Comparison of ENCODE assay signal across 1 cellular context in the genomic region with DNA sequence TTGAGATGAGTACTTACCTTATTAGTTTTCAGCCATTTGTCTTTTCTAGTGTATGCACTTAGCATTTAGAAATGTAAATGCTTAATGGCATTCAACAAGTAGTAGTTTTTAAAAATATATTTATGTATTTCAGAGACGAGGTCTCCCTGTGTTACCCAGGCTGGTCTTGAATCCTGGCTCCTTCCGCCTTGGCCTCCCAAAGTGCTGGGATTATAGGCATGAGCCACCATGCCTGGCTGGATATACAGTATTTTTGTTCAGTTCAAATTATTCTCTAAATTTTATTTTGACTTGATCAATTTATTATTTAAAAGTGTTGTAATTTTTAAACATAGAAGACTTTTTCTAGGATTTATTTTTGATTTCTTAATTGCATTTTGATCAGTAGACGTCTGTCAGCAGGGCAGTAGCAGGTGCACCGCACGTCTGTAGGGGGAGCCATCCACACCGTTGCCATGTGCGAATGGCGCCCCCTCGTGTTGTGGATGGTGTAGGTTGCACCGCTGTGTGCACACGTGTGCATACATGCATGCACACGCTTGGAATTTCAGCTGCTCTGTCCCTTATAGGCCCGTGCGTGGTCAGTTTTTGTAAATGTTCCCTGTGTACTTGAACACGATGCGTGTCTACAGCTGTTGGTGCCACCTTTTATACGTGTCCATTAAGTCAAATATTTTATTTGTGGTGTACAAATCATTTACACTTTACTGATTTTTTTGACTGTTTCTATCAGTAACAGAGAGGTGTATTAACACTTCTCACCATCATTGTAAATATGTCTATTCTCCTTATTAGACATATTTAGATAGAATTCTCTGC.
TF ChIP-seq lines count a peak whose summit lies in the region.

No MANE protein-coding gene starts in this region.

TF ChIP-seq in HepG2, 621 proteins besides CTCF, POLR2A, EP300 and RAD21 (continued from another document and continues in another):
- TF ChIP-seq, protein P1, sequence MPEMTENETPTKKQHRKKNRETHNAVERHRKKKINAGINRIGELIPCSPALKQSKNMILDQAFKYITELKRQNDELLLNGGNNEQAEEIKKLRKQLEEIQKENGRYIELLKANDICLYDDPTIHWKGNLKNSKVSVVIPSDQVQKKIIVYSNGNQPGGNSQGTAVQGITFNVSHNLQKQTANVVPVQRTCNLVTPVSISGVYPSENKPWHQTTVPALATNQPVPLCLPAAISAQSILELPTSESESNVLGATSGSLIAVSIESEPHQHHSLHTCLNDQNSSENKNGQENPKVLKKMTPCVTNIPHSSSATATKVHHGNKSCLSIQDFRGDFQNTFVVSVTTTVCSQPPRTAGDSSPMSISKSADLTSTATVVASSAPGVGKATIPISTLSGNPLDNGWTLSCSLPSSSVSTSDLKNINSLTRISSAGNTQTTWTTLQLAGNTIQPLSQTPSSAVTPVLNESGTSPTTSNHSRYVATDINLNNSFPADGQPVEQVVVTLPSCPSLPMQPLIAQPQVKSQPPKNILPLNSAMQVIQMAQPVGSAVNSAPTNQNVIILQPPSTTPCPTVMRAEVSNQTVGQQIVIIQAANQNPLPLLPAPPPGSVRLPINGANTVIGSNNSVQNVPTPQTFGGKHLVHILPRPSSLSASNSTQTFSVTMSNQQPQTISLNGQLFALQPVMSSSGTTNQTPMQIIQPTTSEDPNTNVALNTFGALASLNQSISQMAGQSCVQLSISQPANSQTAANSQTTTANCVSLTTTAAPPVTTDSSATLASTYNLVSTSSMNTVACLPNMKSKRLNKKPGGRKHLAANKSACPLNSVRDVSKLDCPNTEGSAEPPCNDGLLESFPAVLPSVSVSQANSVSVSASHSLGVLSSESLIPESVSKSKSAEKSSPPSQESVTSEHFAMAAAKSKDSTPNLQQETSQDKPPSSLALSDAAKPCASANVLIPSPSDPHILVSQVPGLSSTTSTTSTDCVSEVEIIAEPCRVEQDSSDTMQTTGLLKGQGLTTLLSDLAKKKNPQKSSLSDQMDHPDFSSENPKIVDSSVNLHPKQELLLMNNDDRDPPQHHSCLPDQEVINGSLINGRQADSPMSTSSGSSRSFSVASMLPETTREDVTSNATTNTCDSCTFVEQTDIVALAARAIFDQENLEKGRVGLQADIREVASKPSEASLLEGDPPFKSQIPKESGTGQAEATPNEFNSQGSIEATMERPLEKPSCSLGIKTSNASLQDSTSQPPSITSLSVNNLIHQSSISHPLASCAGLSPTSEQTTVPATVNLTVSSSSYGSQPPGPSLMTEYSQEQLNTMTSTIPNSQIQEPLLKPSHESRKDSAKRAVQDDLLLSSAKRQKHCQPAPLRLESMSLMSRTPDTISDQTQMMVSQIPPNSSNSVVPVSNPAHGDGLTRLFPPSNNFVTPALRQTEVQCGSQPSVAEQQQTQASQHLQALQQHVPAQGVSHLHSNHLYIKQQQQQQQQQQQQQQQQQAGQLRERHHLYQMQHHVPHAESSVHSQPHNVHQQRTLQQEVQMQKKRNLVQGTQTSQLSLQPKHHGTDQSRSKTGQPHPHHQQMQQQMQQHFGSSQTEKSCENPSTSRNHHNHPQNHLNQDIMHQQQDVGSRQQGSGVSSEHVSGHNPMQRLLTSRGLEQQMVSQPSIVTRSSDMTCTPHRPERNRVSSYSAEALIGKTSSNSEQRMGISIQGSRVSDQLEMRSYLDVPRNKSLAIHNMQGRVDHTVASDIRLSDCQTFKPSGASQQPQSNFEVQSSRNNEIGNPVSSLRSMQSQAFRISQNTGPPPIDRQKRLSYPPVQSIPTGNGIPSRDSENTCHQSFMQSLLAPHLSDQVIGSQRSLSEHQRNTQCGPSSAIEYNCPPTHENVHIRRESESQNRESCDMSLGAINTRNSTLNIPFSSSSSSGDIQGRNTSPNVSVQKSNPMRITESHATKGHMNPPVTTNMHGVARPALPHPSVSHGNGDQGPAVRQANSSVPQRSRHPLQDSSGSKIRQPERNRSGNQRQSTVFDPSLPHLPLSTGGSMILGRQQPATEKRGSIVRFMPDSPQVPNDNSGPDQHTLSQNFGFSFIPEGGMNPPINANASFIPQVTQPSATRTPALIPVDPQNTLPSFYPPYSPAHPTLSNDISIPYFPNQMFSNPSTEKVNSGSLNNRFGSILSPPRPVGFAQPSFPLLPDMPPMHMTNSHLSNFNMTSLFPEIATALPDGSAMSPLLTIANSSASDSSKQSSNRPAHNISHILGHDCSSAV (CRISPR knock-in tag; IDR thresholded peaks at IDR 0.05; ENCODE audit: borderline replicate concordance) = no peak
- no peak for TF ChIP-seq FOXO4 (CRISPR knock-in tag; conservative IDR thresholded peaks at IDR 0.05)
- TF ChIP-seq MED1 (CRISPR knock-in tag; IDR thresholded peaks at IDR 0.05) = peak; percentile 52; the same call in 1 of the 2 replicates
- no peak; the same call in 1 of the 2 replicates for TF ChIP-seq GPN1 (CRISPR knock-in tag; IDR thresholded peaks at IDR 0.05; ENCODE audit: borderline replicate concordance)
- TF ChIP-seq IRX3 (CRISPR knock-in tag; IDR thresholded peaks at IDR 0.05; ENCODE audit: borderline replicate concordance, low read depth) = no peak
- TF ChIP-seq, protein P2, sequence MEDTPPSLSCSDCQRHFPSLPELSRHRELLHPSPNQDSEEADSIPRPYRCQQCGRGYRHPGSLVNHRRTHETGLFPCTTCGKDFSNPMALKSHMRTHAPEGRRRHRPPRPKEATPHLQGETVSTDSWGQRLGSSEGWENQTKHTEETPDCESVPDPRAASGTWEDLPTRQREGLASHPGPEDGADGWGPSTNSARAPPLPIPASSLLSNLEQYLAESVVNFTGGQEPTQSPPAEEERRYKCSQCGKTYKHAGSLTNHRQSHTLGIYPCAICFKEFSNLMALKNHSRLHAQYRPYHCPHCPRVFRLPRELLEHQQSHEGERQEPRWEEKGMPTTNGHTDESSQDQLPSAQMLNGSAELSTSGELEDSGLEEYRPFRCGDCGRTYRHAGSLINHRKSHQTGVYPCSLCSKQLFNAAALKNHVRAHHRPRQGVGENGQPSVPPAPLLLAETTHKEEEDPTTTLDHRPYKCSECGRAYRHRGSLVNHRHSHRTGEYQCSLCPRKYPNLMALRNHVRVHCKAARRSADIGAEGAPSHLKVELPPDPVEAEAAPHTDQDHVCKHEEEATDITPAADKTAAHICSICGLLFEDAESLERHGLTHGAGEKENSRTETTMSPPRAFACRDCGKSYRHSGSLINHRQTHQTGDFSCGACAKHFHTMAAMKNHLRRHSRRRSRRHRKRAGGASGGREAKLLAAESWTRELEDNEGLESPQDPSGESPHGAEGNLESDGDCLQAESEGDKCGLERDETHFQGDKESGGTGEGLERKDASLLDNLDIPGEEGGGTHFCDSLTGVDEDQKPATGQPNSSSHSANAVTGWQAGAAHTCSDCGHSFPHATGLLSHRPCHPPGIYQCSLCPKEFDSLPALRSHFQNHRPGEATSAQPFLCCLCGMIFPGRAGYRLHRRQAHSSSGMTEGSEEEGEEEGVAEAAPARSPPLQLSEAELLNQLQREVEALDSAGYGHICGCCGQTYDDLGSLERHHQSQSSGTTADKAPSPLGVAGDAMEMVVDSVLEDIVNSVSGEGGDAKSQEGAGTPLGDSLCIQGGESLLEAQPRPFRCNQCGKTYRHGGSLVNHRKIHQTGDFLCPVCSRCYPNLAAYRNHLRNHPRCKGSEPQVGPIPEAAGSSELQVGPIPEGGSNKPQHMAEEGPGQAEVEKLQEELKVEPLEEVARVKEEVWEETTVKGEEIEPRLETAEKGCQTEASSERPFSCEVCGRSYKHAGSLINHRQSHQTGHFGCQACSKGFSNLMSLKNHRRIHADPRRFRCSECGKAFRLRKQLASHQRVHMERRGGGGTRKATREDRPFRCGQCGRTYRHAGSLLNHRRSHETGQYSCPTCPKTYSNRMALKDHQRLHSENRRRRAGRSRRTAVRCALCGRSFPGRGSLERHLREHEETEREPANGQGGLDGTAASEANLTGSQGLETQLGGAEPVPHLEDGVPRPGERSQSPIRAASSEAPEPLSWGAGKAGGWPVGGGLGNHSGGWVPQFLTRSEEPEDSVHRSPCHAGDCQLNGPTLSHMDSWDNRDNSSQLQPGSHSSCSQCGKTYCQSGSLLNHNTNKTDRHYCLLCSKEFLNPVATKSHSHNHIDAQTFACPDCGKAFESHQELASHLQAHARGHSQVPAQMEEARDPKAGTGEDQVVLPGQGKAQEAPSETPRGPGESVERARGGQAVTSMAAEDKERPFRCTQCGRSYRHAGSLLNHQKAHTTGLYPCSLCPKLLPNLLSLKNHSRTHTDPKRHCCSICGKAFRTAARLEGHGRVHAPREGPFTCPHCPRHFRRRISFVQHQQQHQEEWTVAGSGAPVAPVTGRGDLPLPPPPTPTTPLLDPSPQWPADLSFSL (CRISPR knock-in tag; IDR thresholded peaks at IDR 0.05) = no peak
- TF ChIP-seq, protein P3, sequence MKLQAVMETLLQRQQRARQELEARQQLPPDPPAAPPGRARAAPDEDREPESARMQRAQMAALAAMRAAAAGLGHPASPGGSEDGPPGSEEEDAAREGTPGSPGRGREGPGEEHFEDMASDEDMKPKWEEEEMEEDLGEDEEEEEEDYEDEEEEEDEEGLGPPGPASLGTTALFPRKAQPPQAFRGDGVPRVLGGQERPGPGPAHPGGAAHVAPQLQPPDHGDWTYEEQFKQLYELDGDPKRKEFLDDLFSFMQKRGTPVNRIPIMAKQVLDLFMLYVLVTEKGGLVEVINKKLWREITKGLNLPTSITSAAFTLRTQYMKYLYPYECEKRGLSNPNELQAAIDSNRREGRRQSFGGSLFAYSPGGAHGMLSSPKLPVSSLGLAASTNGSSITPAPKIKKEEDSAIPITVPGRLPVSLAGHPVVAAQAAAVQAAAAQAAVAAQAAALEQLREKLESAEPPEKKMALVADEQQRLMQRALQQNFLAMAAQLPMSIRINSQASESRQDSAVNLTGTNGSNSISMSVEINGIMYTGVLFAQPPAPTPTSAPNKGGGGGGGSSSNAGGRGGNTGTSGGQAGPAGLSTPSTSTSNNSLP (IDR thresholded peaks at IDR 0.05; ENCODE audit: low read depth, low read length) = peak; percentile 76
- TF ChIP-seq HNRNPK (IDR thresholded peaks at IDR 0.05; ENCODE audit: low read depth, low read length, poor library complexity, severe bottlenecking) = no peak
- no peak for TF ChIP-seq ZEB1 (IDR thresholded peaks at IDR 0.05; ENCODE audit: insufficient replicate concordance, low read depth)
- TF ChIP-seq PHF5A (CRISPR knock-in tag; IDR thresholded peaks at IDR 0.05; ENCODE audit: low read depth, unreplicated experiment) = peak; percentile 87
- TF ChIP-seq ZNF589 (CRISPR knock-in tag; conservative IDR thresholded peaks at IDR 0.05) = no peak
- TF ChIP-seq HNRNPL (IDR thresholded peaks at IDR 0.05; ENCODE audit: low read depth, low read length) = no peak
- TF ChIP-seq, protein P4, sequence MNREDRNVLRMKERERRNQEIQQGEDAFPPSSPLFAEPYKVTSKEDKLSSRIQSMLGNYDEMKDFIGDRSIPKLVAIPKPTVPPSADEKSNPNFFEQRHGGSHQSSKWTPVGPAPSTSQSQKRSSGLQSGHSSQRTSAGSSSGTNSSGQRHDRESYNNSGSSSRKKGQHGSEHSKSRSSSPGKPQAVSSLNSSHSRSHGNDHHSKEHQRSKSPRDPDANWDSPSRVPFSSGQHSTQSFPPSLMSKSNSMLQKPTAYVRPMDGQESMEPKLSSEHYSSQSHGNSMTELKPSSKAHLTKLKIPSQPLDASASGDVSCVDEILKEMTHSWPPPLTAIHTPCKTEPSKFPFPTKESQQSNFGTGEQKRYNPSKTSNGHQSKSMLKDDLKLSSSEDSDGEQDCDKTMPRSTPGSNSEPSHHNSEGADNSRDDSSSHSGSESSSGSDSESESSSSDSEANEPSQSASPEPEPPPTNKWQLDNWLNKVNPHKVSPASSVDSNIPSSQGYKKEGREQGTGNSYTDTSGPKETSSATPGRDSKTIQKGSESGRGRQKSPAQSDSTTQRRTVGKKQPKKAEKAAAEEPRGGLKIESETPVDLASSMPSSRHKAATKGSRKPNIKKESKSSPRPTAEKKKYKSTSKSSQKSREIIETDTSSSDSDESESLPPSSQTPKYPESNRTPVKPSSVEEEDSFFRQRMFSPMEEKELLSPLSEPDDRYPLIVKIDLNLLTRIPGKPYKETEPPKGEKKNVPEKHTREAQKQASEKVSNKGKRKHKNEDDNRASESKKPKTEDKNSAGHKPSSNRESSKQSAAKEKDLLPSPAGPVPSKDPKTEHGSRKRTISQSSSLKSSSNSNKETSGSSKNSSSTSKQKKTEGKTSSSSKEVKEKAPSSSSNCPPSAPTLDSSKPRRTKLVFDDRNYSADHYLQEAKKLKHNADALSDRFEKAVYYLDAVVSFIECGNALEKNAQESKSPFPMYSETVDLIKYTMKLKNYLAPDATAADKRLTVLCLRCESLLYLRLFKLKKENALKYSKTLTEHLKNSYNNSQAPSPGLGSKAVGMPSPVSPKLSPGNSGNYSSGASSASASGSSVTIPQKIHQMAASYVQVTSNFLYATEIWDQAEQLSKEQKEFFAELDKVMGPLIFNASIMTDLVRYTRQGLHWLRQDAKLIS (CRISPR knock-in tag; IDR thresholded peaks at IDR 0.05) = no peak
- no peak for TF ChIP-seq ZSCAN30 (CRISPR knock-in tag; IDR thresholded peaks at IDR 0.05)
- peak; percentile 41; the same call in 1 of the 2 replicates for TF ChIP-seq PPARG (CRISPR knock-in tag; conservative IDR thresholded peaks at IDR 0.05)
- TF ChIP-seq ZNF207 (IDR thresholded peaks at IDR 0.05; ENCODE audit: borderline replicate concordance) = no peak
- TF ChIP-seq RFX3 (CRISPR knock-in tag; IDR thresholded peaks at IDR 0.05) = 0 out of 2 replicates have a peak, but pooled peaks have one; percentile 34
- TF ChIP-seq TIGD3 (CRISPR knock-in tag; IDR thresholded peaks at IDR 0.05; ENCODE audit: borderline replicate concordance) = no peak
- TF ChIP-seq HMGXB4 (CRISPR knock-in tag; IDR thresholded peaks at IDR 0.05; ENCODE audit: borderline replicate concordance in 1 of 2, low read depth in 1 of 2) = peak; percentile 97
